ENCODE assay signal across 1 cellular context in the genomic region with DNA sequence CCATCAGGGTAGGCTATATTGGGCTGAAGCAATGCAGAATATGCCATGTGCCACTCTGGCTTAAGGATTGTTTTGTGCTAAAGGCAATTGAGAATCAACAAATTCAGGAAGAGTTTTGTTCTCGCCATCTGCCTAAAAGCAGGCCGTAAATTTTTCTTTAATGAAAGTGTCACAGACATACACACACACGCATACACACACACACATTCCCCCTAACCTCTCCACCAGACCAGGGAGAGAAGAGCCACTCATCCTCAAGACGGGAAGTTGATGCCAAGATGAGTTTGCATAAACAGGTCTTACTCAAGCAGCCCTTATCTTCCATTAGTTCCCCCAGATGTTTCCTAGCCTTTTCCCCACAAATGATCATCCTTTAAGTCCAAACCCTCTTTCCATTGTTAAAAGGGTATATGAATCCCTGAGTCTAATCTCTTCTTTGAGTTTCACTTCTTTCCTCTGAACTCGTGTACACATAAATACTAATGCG.
TF ChIP-seq lines count a peak whose summit lies in the region.

No MANE protein-coding gene starts in this region.

TF ChIP-seq in SK-N-SH treated with all-trans-retinoic acid at 6 μM for 48 hours, 23 proteins besides CTCF, POLR2A, EP300 and RAD21 (continued from another document):
- TF ChIP-seq, protein P1, sequence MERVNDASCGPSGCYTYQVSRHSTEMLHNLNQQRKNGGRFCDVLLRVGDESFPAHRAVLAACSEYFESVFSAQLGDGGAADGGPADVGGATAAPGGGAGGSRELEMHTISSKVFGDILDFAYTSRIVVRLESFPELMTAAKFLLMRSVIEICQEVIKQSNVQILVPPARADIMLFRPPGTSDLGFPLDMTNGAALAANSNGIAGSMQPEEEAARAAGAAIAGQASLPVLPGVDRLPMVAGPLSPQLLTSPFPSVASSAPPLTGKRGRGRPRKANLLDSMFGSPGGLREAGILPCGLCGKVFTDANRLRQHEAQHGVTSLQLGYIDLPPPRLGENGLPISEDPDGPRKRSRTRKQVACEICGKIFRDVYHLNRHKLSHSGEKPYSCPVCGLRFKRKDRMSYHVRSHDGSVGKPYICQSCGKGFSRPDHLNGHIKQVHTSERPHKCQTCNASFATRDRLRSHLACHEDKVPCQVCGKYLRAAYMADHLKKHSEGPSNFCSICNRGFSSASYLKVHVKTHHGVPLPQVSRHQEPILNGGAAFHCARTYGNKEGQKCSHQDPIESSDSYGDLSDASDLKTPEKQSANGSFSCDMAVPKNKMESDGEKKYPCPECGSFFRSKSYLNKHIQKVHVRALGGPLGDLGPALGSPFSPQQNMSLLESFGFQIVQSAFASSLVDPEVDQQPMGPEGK (CRISPR knock-in tag; IDR thresholded peaks at IDR 0.05; ENCODE audit: borderline replicate concordance): no peak
- TF ChIP-seq ARNTL (CRISPR knock-in tag; IDR thresholded peaks at IDR 0.05; ENCODE audit: borderline replicate concordance, low read depth) (no peak), ZNF565 (CRISPR knock-in tag; conservative IDR thresholded peaks at IDR 0.05; ENCODE audit: low read depth) (no peak), ZFP3 (CRISPR knock-in tag; IDR thresholded peaks at IDR 0.05) (no peak), ZC3H10 (CRISPR knock-in tag; IDR thresholded peaks at IDR 0.05) (no peak), GLIS3 (CRISPR knock-in tag; IDR thresholded peaks at IDR 0.05) (no peak), BACH2 (CRISPR knock-in tag; IDR thresholded peaks at IDR 0.05; ENCODE audit: borderline replicate concordance) (no peak), SNAI2 (CRISPR knock-in tag; IDR thresholded peaks at IDR 0.05) (no peak)
- TF ChIP-seq, protein P2, sequence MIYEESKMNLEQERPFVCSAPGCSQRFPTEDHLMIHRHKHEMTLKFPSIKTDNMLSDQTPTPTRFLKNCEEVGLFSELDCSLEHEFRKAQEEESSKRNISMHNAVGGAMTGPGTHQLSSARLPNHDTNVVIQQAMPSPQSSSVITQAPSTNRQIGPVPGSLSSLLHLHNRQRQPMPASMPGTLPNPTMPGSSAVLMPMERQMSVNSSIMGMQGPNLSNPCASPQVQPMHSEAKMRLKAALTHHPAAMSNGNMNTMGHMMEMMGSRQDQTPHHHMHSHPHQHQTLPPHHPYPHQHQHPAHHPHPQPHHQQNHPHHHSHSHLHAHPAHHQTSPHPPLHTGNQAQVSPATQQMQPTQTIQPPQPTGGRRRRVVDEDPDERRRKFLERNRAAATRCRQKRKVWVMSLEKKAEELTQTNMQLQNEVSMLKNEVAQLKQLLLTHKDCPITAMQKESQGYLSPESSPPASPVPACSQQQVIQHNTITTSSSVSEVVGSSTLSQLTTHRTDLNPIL (CRISPR knock-in tag; IDR thresholded peaks at IDR 0.05; ENCODE audit: low read depth): no peak
- TF ChIP-seq, protein P3, sequence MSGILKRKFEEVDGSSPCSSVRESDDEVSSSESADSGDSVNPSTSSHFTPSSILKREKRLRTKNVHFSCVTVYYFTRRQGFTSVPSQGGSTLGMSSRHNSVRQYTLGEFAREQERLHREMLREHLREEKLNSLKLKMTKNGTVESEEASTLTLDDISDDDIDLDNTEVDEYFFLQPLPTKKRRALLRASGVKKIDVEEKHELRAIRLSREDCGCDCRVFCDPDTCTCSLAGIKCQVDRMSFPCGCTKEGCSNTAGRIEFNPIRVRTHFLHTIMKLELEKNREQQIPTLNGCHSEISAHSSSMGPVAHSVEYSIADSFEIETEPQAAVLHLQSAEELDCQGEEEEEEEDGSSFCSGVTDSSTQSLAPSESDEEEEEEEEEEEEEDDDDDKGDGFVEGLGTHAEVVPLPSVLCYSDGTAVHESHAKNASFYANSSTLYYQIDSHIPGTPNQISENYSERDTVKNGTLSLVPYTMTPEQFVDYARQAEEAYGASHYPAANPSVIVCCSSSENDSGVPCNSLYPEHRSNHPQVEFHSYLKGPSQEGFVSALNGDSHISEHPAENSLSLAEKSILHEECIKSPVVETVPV (CRISPR knock-in tag; IDR thresholded peaks at IDR 0.05): no peak
- TF ChIP-seq, protein P4, sequence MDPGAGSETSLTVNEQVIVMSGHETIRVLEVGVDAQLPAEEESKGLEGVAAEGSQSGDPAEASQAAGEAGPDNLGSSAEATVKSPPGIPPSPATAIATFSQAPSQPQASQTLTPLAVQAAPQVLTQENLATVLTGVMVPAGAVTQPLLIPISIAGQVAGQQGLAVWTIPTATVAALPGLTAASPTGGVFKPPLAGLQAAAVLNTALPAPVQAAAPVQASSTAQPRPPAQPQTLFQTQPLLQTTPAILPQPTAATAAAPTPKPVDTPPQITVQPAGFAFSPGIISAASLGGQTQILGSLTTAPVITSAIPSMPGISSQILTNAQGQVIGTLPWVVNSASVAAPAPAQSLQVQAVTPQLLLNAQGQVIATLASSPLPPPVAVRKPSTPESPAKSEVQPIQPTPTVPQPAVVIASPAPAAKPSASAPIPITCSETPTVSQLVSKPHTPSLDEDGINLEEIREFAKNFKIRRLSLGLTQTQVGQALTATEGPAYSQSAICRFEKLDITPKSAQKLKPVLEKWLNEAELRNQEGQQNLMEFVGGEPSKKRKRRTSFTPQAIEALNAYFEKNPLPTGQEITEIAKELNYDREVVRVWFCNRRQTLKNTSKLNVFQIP (CRISPR knock-in tag; IDR thresholded peaks at IDR 0.05; ENCODE audit: borderline replicate concordance, low read depth): no peak
